Comparison of ENCODE assay signal across 8 cellular contexts in genomic region chr2:69449906-69450305, GRCh38.
"Had no signal": no experiment of that assay in that cellular context is flagged by ENCODE, and none has a peak within 500 bp of the region (broad histone marks: within the 10 kb centered on the region; RNA-seq: fewer than 3 reads in every experiment).

No MANE protein-coding gene starts in this region.

- H3K4me1 ChIP-seq: adrenal gland, breast epithelium, pancreas, tibial artery had no signal

- H3K27me3 ChIP-seq: adrenal gland, breast epithelium, pancreas, tibial artery had no signal

- H3K27ac ChIP-seq: adrenal gland, breast epithelium, pancreas, tibial artery had no signal

- FAIRE-seq: pancreas had no signal

- H3K9ac ChIP-seq: SK-N-SH had no signal

- H3K36me3 ChIP-seq: adrenal gland, breast epithelium, pancreas, tibial artery had no signal

- H3K4me2 ChIP-seq: SK-N-SH had no signal

- DNase-seq: activated B cell treated with CpG ODN at 0.5 μM for 24 hours; activated CD4-positive, alpha-beta T cell treated with anti-CD3 and anti-CD28 coated beads, Interleukin-2, amount 50 U/mL, for 1 hour; activated naive CD4-positive, alpha-beta T cell treated with anti-CD3 and anti-CD28 coated beads, Interleukin-2, amount 10 ng/mL, durations not matched to agents 7 days and 5 days; pancreas; SK-N-SH; tibial artery had no signal

- H3K4me3 ChIP-seq: adrenal gland, breast epithelium, pancreas, tibial artery had no signal

- H3K9me3 ChIP-seq: adrenal gland, breast epithelium, pancreas, SK-N-SH, tibial artery had no signal
